ENCODE assay signal across 10 cellular contexts in the genomic region with DNA sequence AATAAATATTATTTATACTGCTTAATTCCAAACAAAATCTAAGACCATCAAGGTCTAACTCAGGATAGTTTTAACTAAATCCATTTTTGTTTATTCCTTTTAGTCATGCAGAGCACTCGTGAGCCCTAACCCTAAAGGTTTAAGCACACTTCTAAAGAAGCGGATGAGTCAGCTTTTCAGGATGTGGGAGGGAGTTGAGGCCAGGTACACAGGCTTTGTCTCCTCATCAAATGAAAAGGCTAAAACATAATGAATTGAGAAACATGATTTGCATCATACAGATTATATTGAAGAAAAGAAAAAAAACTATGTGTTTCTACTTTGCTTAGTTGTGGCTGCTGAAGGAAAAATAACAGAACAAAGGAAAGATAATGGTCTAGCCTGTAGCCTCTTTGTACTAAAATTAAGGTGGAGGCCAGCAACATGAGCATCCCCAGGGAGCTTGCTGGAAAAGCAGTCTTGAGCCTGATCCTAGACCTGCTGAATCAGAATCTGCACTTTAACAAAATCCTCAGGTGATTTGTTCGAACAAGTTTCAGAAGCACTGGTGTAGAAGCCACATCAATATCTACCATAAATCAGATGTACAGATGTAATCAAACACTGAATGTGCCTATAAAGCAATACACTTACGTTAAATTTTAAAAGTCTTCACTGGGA. TPM values are rescaled to one million over a fixed set of nuclear protein-coding genes. Genes with fewer than 3 reads are reported as not detected.
A peak's percentile ranks its signal among the peaks of the same experiment; 100 is the strongest.
DNase-seq lines count a peak whose midpoint lies in the region; ATAC-seq and TF ChIP-seq lines count a peak whose summit lies in the region.
"Had no signal": no experiment of that assay in that cellular context is flagged by ENCODE, and none has a peak within 500 bp of the region (broad histone marks: within the 10 kb centered on the region; RNA-seq: fewer than 3 reads in every experiment).

No MANE protein-coding gene starts in this region.

- TF ChIP-seq POLR2A in NB4 (IDR thresholded peaks at IDR 0.05; ENCODE audit: extremely low read depth, insufficient read length) = no peak

- H3K4me3 ChIP-seq in NB4 (ENCODE audit: low read depth, low read length) = no peak overlapping the region

- peak; percentile 28 for DNase-seq in A172 (ENCODE audit: low spot score)
- DNase-seq in NB4 (ENCODE audit: low read depth) = peak; percentile 19
- DNase-seq in activated gamma-delta T cell treated with anti-CD3 and anti-CD28 coated beads, Interleukin-2, amount 50 U/mL, for 16 hours (ENCODE audit: low read depth) = peak; percentile 15
- peak; percentile 15 for DNase-seq in kidney tubule cell (ENCODE audit: low spot score)
- no peak for DNase-seq in NOMO-1 (lab: John Stamatoyannopoulos, UW; ENCODE audit: unreplicated experiment in 2 of 2)
- DNase-seq in progenitor cell of endocrine pancreas (ENCODE audit: low spot score, unreplicated experiment) = no peak
- DNase-seq: NCI-H524 treated with DMSO at 0.1 percent for 48 hours had no signal

- peaks cover 32% of the 10 kb centered on the region for H3K36me3 Mint-ChIP-seq in progenitor cell of endocrine pancreas (ENCODE audit: insufficient read depth)

- no peaks in the 10 kb centered on the region for H3K9me3 Mint-ChIP-seq in progenitor cell of endocrine pancreas (ENCODE audit: low read depth)

- no peak overlapping the region for H3K4me3 Mint-ChIP-seq in progenitor cell of endocrine pancreas (ENCODE audit: low read depth)

- H3K27me3 Mint-ChIP-seq in progenitor cell of endocrine pancreas = no peaks in the 10 kb centered on the region

- TF ChIP-seq CTCF in NB4 (IDR thresholded peaks at IDR 0.05; ENCODE audit: low read depth, low read length) (no peak), progenitor cell of endocrine pancreas (IDR thresholded peaks at IDR 0.05; ENCODE audit: unreplicated experiment) (no peak)

- H3K27ac Mint-ChIP-seq in progenitor cell of endocrine pancreas = no peak overlapping the region

- H3K4me1 Mint-ChIP-seq in progenitor cell of endocrine pancreas (ENCODE audit: low read depth) = no peaks in the 10 kb centered on the region

- ATAC-seq in HG03342 (IDR thresholded peaks at IDR 0.05; ENCODE audit: unreplicated experiment) (no peak), HG03280 (IDR thresholded peaks at IDR 0.05; ENCODE audit: unreplicated experiment) (no peak)

RNA-seq across cellular contexts. Expression of a gene that starts 21.1 kb away (rescaled TPM):
- 58.1 and 70.4 TPM in 2 replicates for total RNA-seq in A172 (2014; rRNA removed; shearing (Covaris generic))
- total RNA-seq in progenitor cell of endocrine pancreas = 34.7 and 37.9 TPM in 2 replicates

RNA-seq across cellular contexts. Expression of a gene that starts 44.0 kb away (rescaled TPM):
- total RNA-seq in A172 (2014; rRNA removed; shearing (Covaris generic)) = not detected in 2 replicates
- total RNA-seq in progenitor cell of endocrine pancreas = 0.69 TPM in 1 of 2 replicates, not detected in the other
- total RNA-seq: epithelial cell of proximal tubule had no signal

RNA-seq across cellular contexts. Expression of a gene that starts 50.8 kb away (rescaled TPM):
- 21.5 and 21.6 TPM in 2 replicates for total RNA-seq in A172 (2014; rRNA removed; shearing (Covaris generic))
- 24.5 and 25.2 TPM in 2 replicates for total RNA-seq in progenitor cell of endocrine pancreas

Comparison
In these comparisons a context has a peak if more than half of its experiments do, and no peak if none do; other contexts are left out.
1. DNase-seq: peak in A172 (single experiment), NB4 (single experiment), activated gamma-delta T cell treated with anti-CD3 and anti-CD28 coated beads, Interleukin-2, amount 50 U/mL, for 16 hours (single experiment) and kidney tubule cell (single experiment); none in NOMO-1 (0 of 2) and progenitor cell of endocrine pancreas (single experiment).